27 cellular contexts compared by ENCODE assay signal in the genomic region with DNA sequence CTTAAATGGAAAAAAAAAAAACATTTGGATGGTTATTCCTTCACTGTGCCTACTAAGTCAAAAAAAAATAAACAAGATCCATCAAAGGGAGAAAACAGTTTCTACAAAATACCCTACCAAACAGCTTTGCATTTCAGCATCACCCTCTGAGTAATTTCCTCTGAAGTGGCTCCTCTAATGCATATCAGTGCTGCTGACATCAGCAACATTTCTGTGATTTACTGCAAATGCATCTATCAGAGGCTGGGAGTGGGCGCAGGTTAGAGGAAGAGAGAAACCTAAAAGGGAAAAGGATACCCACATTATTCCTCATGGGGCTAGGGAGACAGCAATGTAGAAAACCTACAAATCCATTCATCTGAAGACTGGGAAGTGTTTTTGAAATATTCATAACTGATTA. TPM values are rescaled to one million over a fixed set of nuclear protein-coding genes. Genes with fewer than 3 reads are reported as not detected.
"Had no signal": no experiment of that assay in that cellular context is flagged by ENCODE, and none has a peak within 500 bp of the region (broad histone marks: within the 10 kb centered on the region; RNA-seq: fewer than 3 reads in every experiment).

No MANE protein-coding gene starts in this region.

- ATAC-seq: activated CD8-positive, alpha-beta memory T cell treated with anti-CD3 and anti-CD28 coated beads, Interleukin-2, amount 10 ng/mL, durations not matched to agents 7 days and 5 days; activated naive CD8-positive, alpha-beta T cell treated with anti-CD3 and anti-CD28 coated beads, Interleukin-2, amount 50 U/mL, for 24 hours; K562; Right ventricle myocardium inferior had no signal

- DNase-seq: activated CD4-positive, alpha-beta memory T cell treated with anti-CD3 and anti-CD28 coated beads, Interleukin-2, amount 10 ng/mL, durations not matched to agents 7 days and 5 days; activated CD4-positive, alpha-beta T cell treated with anti-CD3 and anti-CD28 coated beads for 1 hour; activated CD4-positive, alpha-beta T cell treated with anti-CD3 and anti-CD28 coated beads for 48 hours; activated CD4-positive, CD25-positive, alpha-beta regulatory T cell; activated CD8-positive, alpha-beta memory T cell treated with anti-CD3 and anti-CD28 coated beads for 24 hours; activated CD8-positive, alpha-beta memory T cell treated with anti-CD3 and anti-CD28 coated beads, Interleukin-2, amount 10 ng/mL, durations not matched to agents 7 days and 5 days; activated CD8-positive, alpha-beta memory T cell treated with anti-CD3 and anti-CD28 coated beads, Interleukin-2, amount 50 U/mL, for 48 hours; activated effector memory CD4-positive, alpha-beta T cell treated with Interleukin-2 at 50 U/mL for 16 hours; activated naive CD4-positive, alpha-beta T cell treated with anti-CD3 and anti-CD28 coated beads, Interleukin-2, amount 10 ng/mL, durations not matched to agents 7 days and 5 days; activated naive CD8-positive, alpha-beta T cell treated with anti-CD3 and anti-CD28 coated beads, Interleukin-2, amount 50 U/mL, for 24 hours; activated T-cell treated with anti-CD3 and anti-CD28 coated beads, Interleukin-2, amount 50 U/mL, for 48 hours; anterior cingulate cortex; central memory CD4-positive, alpha-beta T cell; NCI-H1092 treated with DMSO at 0.1 percent for 48 hours; NCI-H2029; NCI-H2171 treated with DMSO at 0.1 percent for 48 hours; NCI-H2227 treated with DMSO at 0.1 percent for 48 hours; NCI-H446; NCI-H510A treated with DMSO at 0.1 percent for 48 hours; PC-9; T1000; WERI-Rb-1 had no signal

RNA-seq across cellular contexts. Expression of gene KCNK10, which starts 45.9 kb away (rescaled TPM):
- total RNA-seq: activated CD4-positive, alpha-beta memory T cell treated with anti-CD3 and anti-CD28 coated beads, Interleukin-2, amount 10 ng/mL, durations not matched to agents 7 days and 5 days; activated CD8-positive, alpha-beta memory T cell treated with anti-CD3 and anti-CD28 coated beads, Interleukin-2, amount 10 ng/mL, durations not matched to agents 7 days and 5 days; K562; M059J; PC-9; Right ventricle myocardium inferior; T-helper 1 cell treated with Interleukin-12 subunit alpha and Interleukin-12 subunit beta and Interleukin-4 antibody, amounts not matched to agents 30 ng/mL and 1 ng/mL, for 36 hours; T-helper 2 cell treated with Interferon-gamma antibody and Interleukin-4, amounts not matched to agents 100 ng/mL and 5 ng/mL, for 36 hours had no signal
